In the genomic region with DNA sequence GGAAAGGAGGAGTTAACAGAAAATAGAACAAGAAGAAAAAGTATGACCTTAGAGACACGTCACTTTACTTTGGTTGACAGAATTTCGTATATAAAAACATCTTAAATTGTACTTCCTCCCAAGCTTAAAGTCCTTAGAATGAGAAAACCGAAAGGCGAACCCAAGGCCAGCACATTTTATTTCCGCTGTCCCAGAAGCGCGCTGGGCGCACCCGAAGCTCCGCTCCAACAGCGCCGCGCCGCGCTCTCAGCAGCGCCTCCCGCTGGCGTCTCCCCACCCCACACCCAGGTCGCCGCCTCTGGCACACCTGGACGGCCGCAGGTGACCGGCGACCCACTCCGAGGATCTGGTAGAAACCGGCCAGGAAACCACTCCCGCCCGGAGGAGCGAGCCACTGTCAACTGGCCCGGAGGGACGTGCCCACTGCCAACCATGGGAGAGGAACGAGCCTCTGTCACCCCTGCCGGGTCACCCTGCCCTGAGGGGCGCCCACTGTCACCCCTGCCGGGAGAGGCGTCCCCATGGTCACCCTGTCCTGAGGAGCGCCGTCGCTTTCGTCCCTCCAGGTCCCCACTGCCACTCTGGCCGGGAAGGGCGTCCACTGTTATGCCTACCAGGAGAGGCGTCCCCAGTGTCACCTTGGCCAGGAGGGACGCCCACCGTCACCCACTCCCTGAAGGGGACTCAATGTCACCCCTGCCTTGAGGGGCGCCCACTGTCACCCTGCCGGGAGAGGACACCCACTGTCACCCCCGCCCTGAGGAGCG, we compare ENCODE assay signal across 1 cellular context.
TF ChIP-seq lines count a peak whose summit lies in the region.

No MANE protein-coding gene starts in this region.

TF ChIP-seq in HepG2, 621 proteins besides CTCF, POLR2A, EP300 and RAD21 (continued from another document and continues in another):
- TF ChIP-seq, protein P1, sequence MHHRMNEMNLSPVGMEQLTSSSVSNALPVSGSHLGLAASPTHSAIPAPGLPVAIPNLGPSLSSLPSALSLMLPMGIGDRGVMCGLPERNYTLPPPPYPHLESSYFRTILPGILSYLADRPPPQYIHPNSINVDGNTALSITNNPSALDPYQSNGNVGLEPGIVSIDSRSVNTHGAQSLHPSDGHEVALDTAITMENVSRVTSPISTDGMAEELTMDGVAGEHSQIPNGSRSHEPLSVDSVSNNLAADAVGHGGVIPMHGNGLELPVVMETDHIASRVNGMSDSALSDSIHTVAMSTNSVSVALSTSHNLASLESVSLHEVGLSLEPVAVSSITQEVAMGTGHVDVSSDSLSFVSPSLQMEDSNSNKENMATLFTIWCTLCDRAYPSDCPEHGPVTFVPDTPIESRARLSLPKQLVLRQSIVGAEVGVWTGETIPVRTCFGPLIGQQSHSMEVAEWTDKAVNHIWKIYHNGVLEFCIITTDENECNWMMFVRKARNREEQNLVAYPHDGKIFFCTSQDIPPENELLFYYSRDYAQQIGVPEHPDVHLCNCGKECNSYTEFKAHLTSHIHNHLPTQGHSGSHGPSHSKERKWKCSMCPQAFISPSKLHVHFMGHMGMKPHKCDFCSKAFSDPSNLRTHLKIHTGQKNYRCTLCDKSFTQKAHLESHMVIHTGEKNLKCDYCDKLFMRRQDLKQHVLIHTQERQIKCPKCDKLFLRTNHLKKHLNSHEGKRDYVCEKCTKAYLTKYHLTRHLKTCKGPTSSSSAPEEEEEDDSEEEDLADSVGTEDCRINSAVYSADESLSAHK (CRISPR knock-in tag; IDR thresholded peaks at IDR 0.05; ENCODE audit: borderline replicate concordance): no peak
- TF ChIP-seq ZNF34 (CRISPR knock-in tag; IDR thresholded peaks at IDR 0.05; ENCODE audit: borderline replicate concordance): 0 out of 2 replicates have a peak, but pooled peaks have one; percentile 21
- no peak for TF ChIP-seq THYN1 (CRISPR knock-in tag; IDR thresholded peaks at IDR 0.05; ENCODE audit: borderline replicate concordance, low read depth)
- TF ChIP-seq ZNF253 (CRISPR knock-in tag; IDR thresholded peaks at IDR 0.05; ENCODE audit: borderline replicate concordance): no peak
- TF ChIP-seq SP4 (CRISPR knock-in tag; IDR thresholded peaks at IDR 0.05): 0 out of 2 replicates have a peak, but pooled peaks have one; percentile 29
- TF ChIP-seq ZBTB40 (IDR thresholded peaks at IDR 0.05): no peak
- TF ChIP-seq ZBTB40 (CRISPR knock-in tag; IDR thresholded peaks at IDR 0.05): no peak
- TF ChIP-seq ZNF232 (CRISPR knock-in tag; IDR thresholded peaks at IDR 0.05; ENCODE audit: borderline replicate concordance): peak; percentile 58; the same call in 1 of the 2 replicates
- TF ChIP-seq CBFB (CRISPR knock-in tag; IDR thresholded peaks at IDR 0.05): peak; percentile 59; the same call in 1 of the 2 replicates
- no peak for TF ChIP-seq ZMYM2 (CRISPR knock-in tag; IDR thresholded peaks at IDR 0.05)
- TF ChIP-seq KDM5A (IDR thresholded peaks at IDR 0.05; ENCODE audit: borderline replicate concordance, low read length): peak; percentile 44; the same call in 1 of the 2 replicates
- TF ChIP-seq, protein P2, sequence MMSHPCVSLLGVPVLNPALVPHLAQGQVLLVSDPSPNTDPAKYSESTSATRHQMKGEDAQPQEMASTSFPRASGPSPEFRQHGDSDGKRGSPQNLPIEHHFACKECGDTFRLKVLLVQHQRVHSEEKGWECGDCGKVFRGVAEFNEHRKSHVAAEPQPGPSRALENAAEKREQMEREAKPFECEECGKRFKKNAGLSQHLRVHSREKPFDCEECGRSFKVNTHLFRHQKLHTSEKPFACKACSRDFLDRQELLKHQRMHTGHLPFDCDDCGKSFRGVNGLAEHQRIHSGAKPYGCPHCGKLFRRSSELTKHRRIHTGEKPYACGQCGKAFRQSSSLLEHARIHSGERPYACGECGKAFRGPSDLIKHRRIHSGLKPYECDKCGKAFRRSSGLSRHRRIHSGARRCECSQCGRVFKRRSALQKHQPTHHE (CRISPR knock-in tag; IDR thresholded peaks at IDR 0.05; ENCODE audit: borderline replicate concordance): peak; percentile 45; the same call in 1 of the 2 replicates
- TF ChIP-seq PRPF4 (IDR thresholded peaks at IDR 0.05; ENCODE audit: low read depth, low read length, poor library complexity, severe bottlenecking): no peak
- TF ChIP-seq PAX8 (CRISPR knock-in tag; IDR thresholded peaks at IDR 0.05; ENCODE audit: borderline replicate concordance): peak; percentile 97; the same call in 1 of the 2 replicates
- peak; percentile 22; the same call in 1 of the 2 replicates for TF ChIP-seq ZFP37 (CRISPR knock-in tag; IDR thresholded peaks at IDR 0.05; ENCODE audit: borderline replicate concordance)
- TF ChIP-seq AKAP8 (CRISPR knock-in tag; IDR thresholded peaks at IDR 0.05): peak; percentile 33; the same call in 1 of the 2 replicates
- TF ChIP-seq GTF2F1 (IDR thresholded peaks at IDR 0.05; ENCODE audit: low read length): no peak
- TF ChIP-seq ZNF136 (CRISPR knock-in tag; IDR thresholded peaks at IDR 0.05; ENCODE audit: low read depth): no peak; the same call in 1 of the 2 replicates
- no peak for TF ChIP-seq CEBPB (IDR thresholded peaks at IDR 0.05; ENCODE audit: borderline replicate concordance, low read depth, low read length)
- TF ChIP-seq ZNF777 (CRISPR knock-in tag; IDR thresholded peaks at IDR 0.05): peak; percentile 58; the same call in 1 of the 2 replicates
- 0 out of 2 replicates have a peak, but pooled peaks have one; percentile 30 for TF ChIP-seq ESRRA (CRISPR knock-in tag; IDR thresholded peaks at IDR 0.05; ENCODE audit: low read depth)
- TF ChIP-seq ZNF101 (CRISPR knock-in tag; IDR thresholded peaks at IDR 0.05; ENCODE audit: borderline replicate concordance, low read depth): 0 out of 2 replicates have a peak, but pooled peaks have one; percentile 44
- no peak for TF ChIP-seq AGO1 (IDR thresholded peaks at IDR 0.05; ENCODE audit: low read depth, low read length, poor library complexity, severe bottlenecking)
- peak; percentile 78 for TF ChIP-seq GATAD1 (CRISPR knock-in tag; IDR thresholded peaks at IDR 0.05)
- TF ChIP-seq IKZF1 (IDR thresholded peaks at IDR 0.05): no peak
- 0 out of 2 replicates have a peak, but pooled peaks have one; percentile 62 for TF ChIP-seq PRDM10 (CRISPR knock-in tag; IDR thresholded peaks at IDR 0.05; ENCODE audit: low read depth)
- no peak for TF ChIP-seq ATF1 (CRISPR knock-in tag; IDR thresholded peaks at IDR 0.05)
- no peak for TF ChIP-seq RORA (CRISPR knock-in tag; IDR thresholded peaks at IDR 0.05)
- no peak for TF ChIP-seq AFF4 (CRISPR knock-in tag; IDR thresholded peaks at IDR 0.05)
- TF ChIP-seq FOSL2 (CRISPR knock-in tag; IDR thresholded peaks at IDR 0.05): peak; percentile 61
- peak; percentile 69; the same call in 1 of the 2 replicates for TF ChIP-seq SPEN (CRISPR knock-in tag; IDR thresholded peaks at IDR 0.05; ENCODE audit: low read depth)
